16 cellular contexts compared by ENCODE assay signal in the genomic region with DNA sequence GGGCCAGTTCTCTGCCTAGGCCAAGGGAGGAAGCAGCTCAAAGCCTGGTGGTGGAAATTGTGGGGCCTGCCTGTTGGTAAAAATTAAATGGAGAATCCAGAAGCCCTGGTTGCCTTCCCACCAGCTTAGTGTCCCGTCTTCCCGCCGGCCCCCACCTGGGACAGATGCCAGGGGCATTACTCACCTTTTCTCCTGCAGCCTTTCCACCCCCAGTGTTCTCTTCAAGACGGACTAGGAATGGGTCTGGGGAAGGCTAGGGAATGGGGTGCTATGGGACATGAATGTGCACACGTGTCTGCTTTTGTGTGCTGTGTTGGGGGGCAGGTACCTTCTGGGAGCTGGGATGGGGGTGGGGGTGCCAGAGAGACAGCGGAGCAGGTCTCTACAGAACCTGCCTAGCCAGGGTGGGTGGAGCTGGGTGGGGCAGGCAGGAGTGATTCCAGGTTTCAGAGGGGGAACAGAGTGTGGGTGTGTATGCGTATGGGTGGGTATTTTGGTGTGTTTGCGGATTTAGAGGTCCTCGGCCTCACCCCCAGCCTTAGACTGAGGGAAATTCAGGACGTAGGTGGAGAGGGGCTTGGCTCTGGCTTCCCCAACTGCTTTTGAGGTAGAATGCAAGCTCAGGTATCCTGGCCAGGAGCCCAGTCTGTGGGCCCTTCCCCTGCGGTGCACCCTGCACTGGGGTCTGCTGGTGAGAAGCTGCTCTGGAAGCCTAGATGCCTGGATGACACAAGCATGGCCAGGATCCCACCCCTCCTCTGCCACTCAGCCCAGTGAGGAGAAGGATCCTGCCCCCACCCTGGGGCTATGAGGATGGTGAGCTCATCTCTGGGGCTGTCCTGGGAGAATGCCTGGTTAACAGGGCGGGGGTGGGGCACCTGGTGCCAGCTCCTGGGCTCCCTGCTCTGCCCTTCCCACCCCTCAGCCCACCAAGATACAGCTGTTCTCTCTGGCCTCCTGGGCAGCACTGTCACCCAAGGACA. TPM values are rescaled to one million over a fixed set of nuclear protein-coding genes. Genes with fewer than 3 reads are reported as not detected.
DNase-seq lines count a peak whose midpoint lies in the region; ATAC-seq and TF ChIP-seq lines count a peak whose summit lies in the region.
"Had no signal": no experiment of that assay in that cellular context is flagged by ENCODE, and none has a peak within 500 bp of the region (broad histone marks: within the 10 kb centered on the region; RNA-seq: fewer than 3 reads in every experiment).

No MANE protein-coding gene starts in this region.

- H3K56ac ChIP-seq in mesendoderm (ENCODE audit: low read length) = peak overlapping the region; percentile 67

- H3K27ac ChIP-seq in HUES64 (ENCODE audit: low read depth, low read length) (peak overlapping the region; percentile 17; the same call in 1 of the 2 replicates), mammary epithelial cell (ENCODE audit: insufficient read depth, low read depth, low read length) (peak overlapping the region; percentile 24), mesendoderm (ENCODE audit: low read depth, low read length) (peak overlapping the region; percentile 4), A673 (ENCODE audit: low read depth, low read length, poor library complexity, severe bottlenecking) (no peak overlapping the region)
- H3K27ac ChIP-seq: lower lobe of right lung, tibial nerve had no signal

- no peak overlapping the region for H2BK120ac ChIP-seq in mesendoderm (ENCODE audit: low read depth, low read length)

- dilution Hi-C loops in mammary epithelial cell (cut with HindIII; ENCODE audit: low sequenced_read_pairs) = no loop called here

- H3K27me3 ChIP-seq in HUES64 (ENCODE audit: insufficient read depth, low read length) (no peaks in the 10 kb centered on the region), mammary epithelial cell (ENCODE audit: insufficient read depth, low read length) (no peaks in the 10 kb centered on the region), mesendoderm (ENCODE audit: insufficient read depth, low read length, poor library complexity) (no peaks in the 10 kb centered on the region), A673 (replicated peaks; ENCODE audit: insufficient read depth, low read depth, low read length, poor library complexity) (no peaks in the 10 kb centered on the region)
- H3K27me3 ChIP-seq: tibial nerve had no signal

- intact Hi-C loops in mammary epithelial cell (cut with micrococcal nuclease) (no loop called here), A673 (cut with micrococcal nuclease; ENCODE audit: unreplicated experiment) (no loop called here)

- POLR2A ChIA-PET in A673 (lab: Charles Lee; ENCODE audit: low non-redundant PET) = no interaction called here

- H4K8ac ChIP-seq in mesendoderm (ENCODE audit: low read depth, low read length) = no peak overlapping the region

- in situ Hi-C loops in ACHN (cut with HindIII; ENCODE audit: low pct_ligation_motif_present, low pct_unique_long_range_greater_than_20kb, low sequenced_read_pairs) (no loop called here), mammary epithelial cell (cut with MboI; ENCODE audit: low sequenced_read_pairs in 2 of 2) (loop anchor here in 1 of 2 donors (25.0 kb wide), 1 partner anchor 321 kb away; the partner anchor contains the start of genes IGSF8 and KCNJ9)

- TF ChIP-seq CTCF in mammary epithelial cell (conservative IDR thresholded peaks at IDR 0.05 in 1 of 2, IDR thresholded peaks at IDR 0.05 in 1 of 2; ENCODE audit: extremely low read depth in 1 of 2, insufficient read depth in 1 of 2, low read depth in 1 of 2, low read length in 2 of 2) (no peak), A673 (conservative IDR thresholded peaks at IDR 0.05; ENCODE audit: low read depth, low read length) (no peak)

- H3K36me3 ChIP-seq in HUES64 (ENCODE audit: insufficient read depth, low read length) (no peaks in the 10 kb centered on the region), mammary epithelial cell (ENCODE audit: insufficient read depth, low read length) (no peaks in the 10 kb centered on the region), mesendoderm (ENCODE audit: control insufficient read depth, insufficient read depth, low read length) (peaks cover 1% of the 10 kb centered on the region), A673 (ENCODE audit: insufficient read depth, low read length, poor library complexity, severe bottlenecking) (no peaks in the 10 kb centered on the region)
- H3K36me3 ChIP-seq: lower lobe of right lung had no signal

- 77% methylated on average over 12 of the region's 12 CpGs for WGBS in HUES64
- 2% methylated on average over 6 of the region's 12 CpGs for WGBS in mammary epithelial cell (ENCODE audit: low coverage, missing lambda C conversion rate)
- WGBS in mesendoderm (ENCODE audit: extremely low coverage, insufficient coverage, low lambda C conversion rate) = no CpG with 5 or more reads among the region's 12 CpGs

- no peaks in the 10 kb centered on the region for H3K79me2 ChIP-seq in mammary epithelial cell (ENCODE audit: insufficient read depth, low read length)
- H3K79me2 ChIP-seq in mesendoderm (ENCODE audit: control insufficient read depth, insufficient read depth, low read length) = peaks cover 95% of the 10 kb centered on the region

- peak overlapping the region; percentile 15 for H3K18ac ChIP-seq in mesendoderm (ENCODE audit: low read length)

- H3K9me3 ChIP-seq in HUES64 (ENCODE audit: insufficient read depth, low read depth, low read length) (no peaks in the 10 kb centered on the region), mammary epithelial cell (replicated peaks; ENCODE audit: insufficient read depth, low read length) (no peaks in the 10 kb centered on the region), A673 (ENCODE audit: low read depth, low read length, poor library complexity, severe bottlenecking) (no peaks in the 10 kb centered on the region)
- H3K9me3 ChIP-seq: lower lobe of right lung, tibial nerve had no signal

- CTCF ChIA-PET in mammary epithelial cell (lab: Charles Lee; ENCODE audit: low non-redundant PET) (interaction anchor here (0.6 to 1.0 kb wide), 4 partner anchors 8 to 427 kb away, joined by 3 to 6 read pairs (median 4); no protein-coding TSS in a partner anchor), A673 (lab: Charles Lee) (no interaction called here)

- BruUV-seq in mammary epithelial cell (replicated peaks; lab: Mats Ljungman, UMichigan) = no TSS peak
- no TSS peak for BruUV-seq in A673 (replicated peaks; lab: Mats Ljungman, UMichigan)

- peaks cover 69% of the 10 kb centered on the region for H3K79me1 ChIP-seq in mesendoderm (ENCODE audit: low read length)

- H3K23ac ChIP-seq in mesendoderm (ENCODE audit: low read length) = no peak overlapping the region

- no peak overlapping the region for H2BK15ac ChIP-seq in mesendoderm (replicated peaks; ENCODE audit: low read depth)

- peak overlapping the region; percentile 50 for H3K4ac ChIP-seq in mesendoderm (ENCODE audit: low read depth, low read length)

- no peak for ATAC-seq in HG02870 (IDR thresholded peaks at IDR 0.05; ENCODE audit: unreplicated experiment)
- ATAC-seq: activated T-cell treated with anti-CD3 and anti-CD28 coated beads, Interleukin-2, amount 50 U/mL, for 4 hours; lower lobe of right lung had no signal

- H3K4me2 ChIP-seq in mammary epithelial cell (ENCODE audit: insufficient read depth, low read depth, low read length) (peak overlapping the region; percentile 70), mesendoderm (ENCODE audit: low read length) (no peak overlapping the region)

- H2BK5ac ChIP-seq in mesendoderm (ENCODE audit: low read length) = peak overlapping the region; percentile 58

- DNase-seq in ACHN = peak; percentile 42
- DNase-seq in mammary epithelial cell = peak; percentile 79
- peak; percentile 94 for DNase-seq in mesendoderm
- no peak for DNase-seq in NCI-H1694 treated with DMSO at 0.1 percent for 48 hours (lab: John Stamatoyannopoulos, UW)
- no peak for DNase-seq in A673 (ENCODE audit: low spot score)
- DNase-seq in SHP77 (lab: John Stamatoyannopoulos, UW) = no peak
- DNase-seq: activated B cell treated with CpG ODN at 0.5 μM for 24 hours; activated T-cell treated with anti-CD3 and anti-CD28 coated beads, Interleukin-2, amount 50 U/mL, for 4 hours; dorsolateral prefrontal cortex; lower lobe of right lung; NCI-H146; NCI-H774; occipital lobe had no signal

- H3K4me1 ChIP-seq in HUES64 (ENCODE audit: insufficient read depth, low read length) = peaks cover 72% of the 10 kb centered on the region
- H3K4me1 ChIP-seq in mammary epithelial cell (ENCODE audit: insufficient read depth, low read length) = peaks cover 38% of the 10 kb centered on the region
- H3K4me1 ChIP-seq in mesendoderm (ENCODE audit: control insufficient read depth, low read depth, low read length) = peaks cover 40% of the 10 kb centered on the region
- H3K4me1 ChIP-seq in A673 (ENCODE audit: insufficient read depth, low read length, poor library complexity, severe bottlenecking) = peaks cover 4% of the 10 kb centered on the region
- H3K4me1 ChIP-seq: lower lobe of right lung had no signal

- H3K9ac ChIP-seq in HUES64 (ENCODE audit: low read depth, low read length) (peak overlapping the region; percentile 56), mammary epithelial cell (ENCODE audit: insufficient read depth, low read length) (peak overlapping the region; percentile 44), mesendoderm (ENCODE audit: low read length) (peak overlapping the region; percentile 34)

- peak overlapping the region; percentile 71 for H2AFZ ChIP-seq in mammary epithelial cell (ENCODE audit: low read depth, low read length)

- H4K5ac ChIP-seq in mesendoderm (ENCODE audit: low read length) = no peak overlapping the region

- H2AK5ac ChIP-seq in mesendoderm (ENCODE audit: low read length) = peak overlapping the region; percentile 48

- H3K4me3 ChIP-seq in HUES64 (ENCODE audit: low read length) (no peak overlapping the region), mammary epithelial cell (replicated peaks in 1 of 3; ENCODE audit: insufficient read depth in 1 of 3, low read depth in 2 of 3, low read length in 3 of 3) (peak overlapping the region in 2 of 3 experiments; percentile 14 to 15), mesendoderm (ENCODE audit: low read length) (no peak overlapping the region), A673 (ENCODE audit: low read depth, low read length, poor library complexity, severe bottlenecking) (no peak overlapping the region)
- H3K4me3 ChIP-seq: dorsolateral prefrontal cortex, lower lobe of right lung, tibial nerve had no signal

- no peaks in the 10 kb centered on the region for H4K20me1 ChIP-seq in mammary epithelial cell (ENCODE audit: insufficient read depth, low read length)

RNA-seq across cellular contexts. Expression of gene VANGL2, which starts 7.7 kb away (rescaled TPM):
- polyA plus RNA-seq in HUES64 (2013, experiment 1 of 2) = 41.6 TPM
- polyA plus RNA-seq in HUES64 (2013, experiment 2 of 2) = 53.8 TPM
- total RNA-seq in mammary epithelial cell = 10 to 100 TPM in 1 of 2 donors, 1 to 10 TPM in 1; 8.7 to 10.3 TPM
- 7.4 TPM for polyA plus RNA-seq in mammary epithelial cell
- 6.4 TPM for polyA minus RNA-seq in mammary epithelial cell
- 36.5 TPM for polyA plus RNA-seq in mesendoderm (2013, experiment 1 of 2)
- polyA plus RNA-seq in mesendoderm (2013, experiment 2 of 2) = 35.7 TPM
- 20.9 and 22.7 TPM in 2 replicates for total RNA-seq in A673 (2021)

RNA-seq across cellular contexts. Expression of gene NHLH1, which starts 41.2 kb away (rescaled TPM):
- polyA plus RNA-seq in HUES64 (2013, experiment 1 of 2) = 0.55 TPM
- 1.8 TPM for polyA plus RNA-seq in HUES64 (2013, experiment 2 of 2)
- total RNA-seq in mammary epithelial cell (not detected), A673 (2021) (0.43 and 0.55 TPM in 2 replicates)
- polyA plus RNA-seq in mammary epithelial cell = 0.10 TPM
- polyA minus RNA-seq in mammary epithelial cell = 1.2 TPM
- 0.31 TPM for polyA plus RNA-seq in mesendoderm (2013, experiment 1 of 2)
- polyA plus RNA-seq in mesendoderm (2013, experiment 2 of 2) = 0.25 TPM
- total RNA-seq: tibial nerve had no signal

Comparison
In these comparisons a context has a peak if more than half of its experiments do, and no peak if none do; other contexts are left out.
1. DNase-seq: peak in ACHN (single experiment), mammary epithelial cell (single experiment) and mesendoderm (single experiment); none in NCI-H1694 treated with DMSO at 0.1 percent for 48 hours (single experiment), A673 (single experiment) and SHP77 (0 of 2).
2. H3K4me3 ChIP-seq: peak in mammary epithelial cell (2 of 3); none in HUES64 (single experiment), mesendoderm (single experiment) and A673 (single experiment).
3. Peak in every context shown above with its lines, with median percentiles within 50 percentile points of each other: H3K9ac ChIP-seq.